In genomic region chr3:100007313-100007712, GRCh38 we compare ENCODE assay signal across 16 cellular contexts.
DNase-seq lines count a peak whose midpoint lies in the region; ATAC-seq, FAIRE-seq and TF ChIP-seq lines count a peak whose summit lies in the region.
"Had no signal": no experiment of that assay in that cellular context is flagged by ENCODE, and none has a peak within 500 bp of the region (broad histone marks: within the 10 kb centered on the region; RNA-seq: fewer than 3 reads in every experiment).

No MANE protein-coding gene starts in this region.

- no peak for TF ChIP-seq POLR2A in A549 (IDR thresholded peaks at IDR 0.05; ENCODE audit: low read length)
- TF ChIP-seq POLR2A in esophagus muscularis mucosa (IDR thresholded peaks at IDR 0.05; ENCODE audit: low read depth) = no peak

- no peaks in the 10 kb centered on the region for H4K20me1 ChIP-seq in OCI-LY1 (ENCODE audit: insufficient read depth, low read length)

- H3K27ac ChIP-seq in A549 (no peak overlapping the region), OCI-LY1 (ENCODE audit: low read depth, low read length, poor library complexity, severe bottlenecking) (no peak overlapping the region), esophagus muscularis mucosa (replicated peaks in 1 of 4) (peak overlapping the region in 3 of 4 donors; percentile 24 to 56 (median 32)), psoas muscle (peak overlapping the region; percentile 38)
- H3K27ac ChIP-seq: RWPE1 had no signal

- ATAC-seq in A549 (no peak), psoas muscle (no peak), mucosa of descending colon (no peak)

- H3K36me3 ChIP-seq in OCI-LY1 (ENCODE audit: insufficient read depth, low read length) (no peaks in the 10 kb centered on the region), esophagus muscularis mucosa (no peaks in the 10 kb centered on the region), psoas muscle (ENCODE audit: insufficient read depth in 1 of 2, low read depth in 1 of 2) (peaks cover 0 to 4% of the 10 kb centered on the region in 2 donors), mucosa of descending colon (ENCODE audit: low read depth) (no peaks in the 10 kb centered on the region)

- H3K4me1 ChIP-seq in A549 = peaks cover 31% of the 10 kb centered on the region
- peaks cover 15% of the 10 kb centered on the region for H3K4me1 ChIP-seq in OCI-LY1 (ENCODE audit: insufficient read depth, low read length, severe bottlenecking)
- H3K4me1 ChIP-seq in esophagus muscularis mucosa = peaks cover 39 to 47% (median 44%) of the 10 kb centered on the region in 4 donors
- H3K4me1 ChIP-seq in psoas muscle = peaks cover 54% of the 10 kb centered on the region
- H3K4me1 ChIP-seq in mucosa of descending colon (ENCODE audit: low read depth) = peaks cover 21% of the 10 kb centered on the region

- WGBS in A549 (ENCODE audit: missing lambda C conversion rate) = 97% methylated on average over 3 of the region's 3 CpGs
- 89% methylated on average over 3 of the region's 3 CpGs for WGBS in esophagus muscularis mucosa
- WGBS in psoas muscle, 3 donors = 66 to 83% (median 66%) methylated on average over 3 of the region's 3 CpGs

- H3K4me3 ChIP-seq in A549 (no peak overlapping the region), OCI-LY1 (ENCODE audit: low read depth, low read length, poor library complexity, severe bottlenecking) (no peak overlapping the region), esophagus muscularis mucosa (no peak overlapping the region), psoas muscle (no peak overlapping the region), mucosa of descending colon (no peak overlapping the region)

- intact Hi-C loops in esophagus muscularis mucosa (cut with DNase I) = no loop called here
- intact Hi-C loops in psoas muscle (cut with DNase I) = loop anchor here (5.0 to 10.0 kb wide), 2 partner anchors 130 to 133 kb away; no protein-coding TSS in a partner anchor
- intact Hi-C loops in mucosa of descending colon (cut with DNase I, micrococcal nuclease) = no loop called here

- H3K9me3 ChIP-seq in A549 (no peaks in the 10 kb centered on the region), OCI-LY1 (ENCODE audit: low read length) (no peaks in the 10 kb centered on the region), esophagus muscularis mucosa (no peaks in the 10 kb centered on the region), psoas muscle (no peaks in the 10 kb centered on the region), mucosa of descending colon (no peaks in the 10 kb centered on the region)

- POLR2A ChIA-PET in A549 (lab: Yijun Ruan, JAX) = no interaction called here

- TF ChIP-seq CTCF in A549 (IDR thresholded peaks at IDR 0.05) (no peak), OCI-LY1 (IDR thresholded peaks at IDR 0.05; ENCODE audit: low read length) (0 out of 2 replicates have a peak, but pooled peaks have one; percentile 0), esophagus muscularis mucosa (IDR thresholded peaks at IDR 0.05) (no peak), psoas muscle (IDR thresholded peaks at IDR 0.05) (no peak), mucosa of descending colon (IDR thresholded peaks at IDR 0.05) (no peak)

- H3K4me2 ChIP-seq in A549 = no peak overlapping the region
- no peak overlapping the region for H3K4me2 ChIP-seq in OCI-LY1 (ENCODE audit: low read length)

- H3K79me2 ChIP-seq in OCI-LY1 (ENCODE audit: insufficient read depth, low read length) = no peaks in the 10 kb centered on the region

- H3K9me2 ChIP-seq in OCI-LY1 (ENCODE audit: low read depth, low read length) = no peaks in the 10 kb centered on the region

- H3K9ac ChIP-seq in OCI-LY1 (ENCODE audit: low read length) = no peak overlapping the region

- TF ChIP-seq RAD21 in A549 (conservative IDR thresholded peaks at IDR 0.05 in 1 of 2, IDR thresholded peaks at IDR 0.05 in 1 of 2) = no peak

- H3F3A ChIP-seq in OCI-LY1 (ENCODE audit: insufficient read depth, low read length) = no peaks in the 10 kb centered on the region

- no peak overlapping the region for H2AFZ ChIP-seq in OCI-LY1 (ENCODE audit: low read length)

- no peak for TF ChIP-seq EP300 in A549 (IDR thresholded peaks at IDR 0.05)
- no peak for TF ChIP-seq EP300 in esophagus muscularis mucosa (IDR thresholded peaks at IDR 0.05)

- H3K27me3 ChIP-seq in OCI-LY1 (ENCODE audit: insufficient read depth, low read length) (no peaks in the 10 kb centered on the region), esophagus muscularis mucosa (no peaks in the 10 kb centered on the region), psoas muscle (ENCODE audit: insufficient read depth in 3 of 3, low read length in 2 of 3) (no peaks in the 10 kb centered on the region)

- CTCF ChIA-PET in A549 (lab: Yijun Ruan, JAX) = interaction anchor here (1.3 kb wide), 1 partner anchor 175 kb away, joined by 6 read pairs; no protein-coding TSS in a partner anchor

- no peak for DNase-seq in A549 (ENCODE audit: low read depth in 1 of 2, low spot score in 1 of 2)
- no peak for DNase-seq in esophagus muscularis mucosa (ENCODE audit: extremely low spot score)
- no peak for DNase-seq in psoas muscle
- DNase-seq in mucosa of descending colon = no peak
- DNase-seq in cerebellum (ENCODE audit: low spot score) = no peak
- no peak for DNase-seq in activated T-cell treated with anti-CD3 and anti-CD28 coated beads for 4 hours
- DNase-seq: CD4-positive, alpha-beta T cell; DMS53; KBM-7; NCI-H1417 treated with DMSO at 0.1 percent for 48 hours; NCI-H1930; NCI-H446 treated with DMSO at 0.1 percent for 48 hours; NK-92 treated with Interleukin-12 subunit alpha and Interleukin-12 subunit beta, amount 100 ng/mL, for 24 hours had no signal

- no peak for FAIRE-seq in A549 (lab: Jason Lieb, UNC)
- FAIRE-seq: H1 had no signal

TF ChIP-seq in A549, 52 proteins besides CTCF, POLR2A, EP300 and RAD21:
- TF ChIP-seq, protein P1, sequence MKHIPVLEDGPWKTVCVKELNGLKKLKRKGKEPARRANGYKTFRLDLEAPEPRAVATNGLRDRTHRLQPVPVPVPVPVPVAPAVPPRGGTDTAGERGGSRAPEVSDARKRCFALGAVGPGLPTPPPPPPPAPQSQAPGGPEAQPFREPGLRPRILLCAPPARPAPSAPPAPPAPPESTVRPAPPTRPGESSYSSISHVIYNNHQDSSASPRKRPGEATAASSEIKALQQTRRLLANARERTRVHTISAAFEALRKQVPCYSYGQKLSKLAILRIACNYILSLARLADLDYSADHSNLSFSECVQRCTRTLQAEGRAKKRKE (CRISPR knock-in tag; IDR thresholded peaks at IDR 0.05; ENCODE audit: low read depth) = no peak
- peak; percentile 31 for TF ChIP-seq MAFK (IDR thresholded peaks at IDR 0.05; ENCODE audit: partially characterized antibody)

Comparison
In these comparisons a context has a peak if more than half of its experiments do, and no peak if none do; other contexts are left out.
1. H3K27ac ChIP-seq: peak in esophagus muscularis mucosa (3 of 4) and psoas muscle (single experiment); none in A549 (0 of 2) and OCI-LY1 (single experiment).
2. intact Hi-C loops: an anchor here in psoas muscle (5.0 to 10.0 kb wide); none called in esophagus muscularis mucosa and mucosa of descending colon.